13 cellular contexts compared by ENCODE assay signal in the genomic region with DNA sequence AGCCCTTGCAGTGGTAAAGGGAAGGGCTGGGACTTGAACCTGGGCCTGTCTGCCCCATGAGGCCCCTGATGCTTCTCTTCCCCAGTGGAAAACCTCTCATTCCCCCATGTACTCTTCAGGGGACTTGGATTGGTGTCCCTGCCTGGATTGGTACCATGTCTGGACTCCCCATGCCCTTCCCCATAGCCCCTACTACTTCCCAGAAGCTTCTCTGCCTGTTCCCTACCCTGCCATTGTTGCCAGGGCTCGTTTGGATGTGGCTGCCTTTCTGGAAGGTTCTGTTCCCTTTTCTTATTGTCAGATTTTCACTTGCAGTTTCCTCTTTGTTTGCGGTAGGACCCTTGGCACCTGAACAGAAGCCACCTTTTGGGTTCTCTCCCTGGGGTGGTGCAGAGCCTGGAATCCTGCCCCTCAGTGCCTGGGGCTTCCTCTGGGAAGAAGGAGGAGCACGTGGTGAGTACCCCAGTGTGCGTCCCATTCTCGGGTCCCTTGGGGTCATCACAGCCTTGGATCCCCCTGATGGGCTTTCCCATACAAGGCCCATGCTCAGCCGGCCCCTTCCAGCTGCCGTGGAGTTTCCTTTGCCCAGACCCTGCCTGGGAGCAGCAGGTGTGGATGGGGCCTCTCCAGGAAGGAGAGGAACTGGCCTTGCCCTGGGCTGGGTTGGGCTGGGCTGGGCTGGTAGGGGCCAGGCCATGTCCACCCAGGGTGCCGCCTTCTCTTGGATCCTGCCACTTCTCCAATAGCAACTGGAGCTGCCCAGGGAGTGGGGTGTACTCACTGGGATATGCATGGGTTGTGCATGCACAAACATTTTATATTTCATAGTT.
"Had no signal": no experiment of that assay in that cellular context is flagged by ENCODE, and none has a peak within 500 bp of the region (broad histone marks: within the 10 kb centered on the region; RNA-seq: fewer than 3 reads in every experiment).

No MANE protein-coding gene starts in this region.

- H3K36me3 Mint-ChIP-seq: activated naive CD4-positive, alpha-beta T cell treated with anti-CD3 and anti-CD28 coated beads, Interleukin-2, amount 50 U/mL, for 72 hours had no signal

- H3K27ac ChIP-seq: brain microvascular endothelial cell, esophagus squamous epithelium, SJSA1, tibial nerve had no signal

- DNase-seq: activated CD4-positive, alpha-beta T cell treated with anti-CD3 and anti-CD28 coated beads for 1 hour; activated T-cell treated with anti-CD3 and anti-CD28 coated beads, Interleukin-2, amount 50 U/mL, for 1 hour; amygdala; brain microvascular endothelial cell; cerebellar nuclear complex; dermis blood vessel endothelial cell; esophagus squamous epithelium; foreskin fibroblast; left colon had no signal

- H3K36me3 ChIP-seq: brain microvascular endothelial cell, esophagus squamous epithelium, SJSA1, tibial nerve had no signal

- H3K4me3 Mint-ChIP-seq: nephron had no signal

- H3K27ac Mint-ChIP-seq: activated naive CD4-positive, alpha-beta T cell treated with anti-CD3 and anti-CD28 coated beads, Interleukin-2, amount 50 U/mL, for 72 hours; nephron had no signal

- H3K9me3 Mint-ChIP-seq: activated naive CD4-positive, alpha-beta T cell treated with anti-CD3 and anti-CD28 coated beads, Interleukin-2, amount 50 U/mL, for 72 hours; nephron had no signal

- H3K4me1 ChIP-seq: esophagus squamous epithelium, SJSA1, tibial nerve had no signal

- H3K4me3 ChIP-seq: esophagus squamous epithelium, SJSA1, tibial nerve had no signal

- H3K9me3 ChIP-seq: esophagus squamous epithelium had no signal

- H3K27me3 ChIP-seq: brain microvascular endothelial cell had no signal

- ATAC-seq: activated naive CD4-positive, alpha-beta T cell treated with anti-CD3 and anti-CD28 coated beads, Interleukin-2, amount 50 U/mL, for 72 hours; left colon had no signal
